ENCODE assay signal across 23 cellular contexts in the genomic region with DNA sequence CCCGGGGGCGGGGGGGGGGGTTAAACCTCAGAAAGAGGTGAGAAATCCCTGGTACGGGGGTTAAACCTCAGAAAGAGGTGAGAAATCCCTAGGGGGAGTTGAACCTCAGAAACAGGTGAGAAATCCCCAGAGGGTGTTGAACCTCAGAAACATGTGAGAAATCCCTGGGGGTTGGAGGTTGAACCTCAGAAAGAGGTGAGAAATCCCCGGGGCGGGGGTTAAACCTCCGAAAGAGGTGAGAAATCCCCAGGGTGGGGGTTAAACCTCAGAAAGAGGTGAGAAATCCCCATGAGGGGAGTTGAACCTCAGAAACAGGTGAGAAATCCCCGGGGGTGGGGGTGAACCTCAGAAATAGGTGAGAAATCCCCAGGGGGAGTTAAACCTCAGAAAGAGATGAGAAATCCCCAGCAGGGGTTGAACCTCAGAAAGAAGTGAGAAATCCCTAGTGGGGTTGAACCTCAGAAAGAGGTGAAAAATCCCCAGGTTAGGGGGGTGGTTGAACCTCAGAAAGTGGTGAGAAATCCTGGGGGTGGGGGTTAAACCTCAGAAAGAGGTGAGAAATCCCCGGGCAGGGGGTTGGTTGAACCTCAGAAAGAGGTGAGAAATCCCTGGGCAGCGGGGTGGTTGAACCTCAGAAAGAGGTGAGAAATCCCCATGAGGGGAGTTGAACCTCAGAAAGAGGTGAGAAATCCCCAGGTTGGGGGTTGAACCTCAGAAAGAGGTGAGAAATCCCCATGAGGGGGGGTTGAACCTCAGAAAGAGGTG.
DNase-seq lines count a peak whose midpoint lies in the region; ATAC-seq, FAIRE-seq and TF ChIP-seq lines count a peak whose summit lies in the region.
"Had no signal": no experiment of that assay in that cellular context is flagged by ENCODE, and none has a peak within 500 bp of the region (broad histone marks: within the 10 kb centered on the region; RNA-seq: fewer than 3 reads in every experiment).

No MANE protein-coding gene starts in this region.

- POLR2A ChIA-PET in Panc1 (lab: Charles Lee) = interaction anchor here (0.7 kb wide), 1 partner anchor 24 kb away, joined by 5 read pairs; no protein-coding TSS in a partner anchor

- H3K4me3 ChIP-seq in GM12865 (ENCODE audit: low read depth, low read length) (no peak overlapping the region), Panc1 (ENCODE audit: low read depth in 2 of 2, low read length in 2 of 2) (no peak overlapping the region), keratinocyte (ENCODE audit: control insufficient read depth in 2 of 3, extremely low read depth in 1 of 3, insufficient read depth in 2 of 3, low read depth in 1 of 3, low read length in 3 of 3) (peak overlapping the region in 1 of 3 experiments; percentile 20)
- H3K4me3 ChIP-seq: prostate gland, upper lobe of left lung had no signal

- peak; percentile 52 to 55 for ATAC-seq in activated T-cell treated with anti-CD3 and anti-CD28 coated beads, Interleukin-2, amount 50 U/mL, for 72 hours (replicated peaks in 1 of 2)
- ATAC-seq in Panc1 = no peak
- ATAC-seq in GM18867 (IDR thresholded peaks at IDR 0.05; ENCODE audit: unreplicated experiment) = no peak

- no peak overlapping the region for H3K4me3 Mint-ChIP-seq in activated T-cell treated with anti-CD3 and anti-CD28 coated beads, Interleukin-2, amount 50 U/mL, for 72 hours
- no peak overlapping the region for H3K4me3 Mint-ChIP-seq in activated T-cell treated with anti-CD3 and anti-CD28 coated beads, Interleukin-2, amount 50 U/mL, for 24 hours
- H3K4me3 Mint-ChIP-seq in chondrocyte (ENCODE audit: unreplicated experiment) = no peak overlapping the region
- H3K4me3 Mint-ChIP-seq: CD8-positive, alpha-beta memory T cell; central memory CD8-positive, alpha-beta T cell had no signal

- in situ Hi-C loops in Panc1 (cut with HindIII; ENCODE audit: low pct_unique_long_range_greater_than_20kb, low sequenced_read_pairs) = no loop called here

- TF ChIP-seq CTCF in GM12865 (IDR thresholded peaks at IDR 0.05; ENCODE audit: insufficient read depth, low read depth, low read length, missing control alignments) (no peak), Panc1 (IDR thresholded peaks at IDR 0.05) (no peak), keratinocyte (optimal IDR thresholded peaks at IDR 0.05 in 1 of 3, IDR thresholded peaks at IDR 0.05 in 1 of 3, conservative IDR thresholded peaks at IDR 0.05 in 1 of 3; ENCODE audit: extremely low read depth in 1 of 3, insufficient read depth in 2 of 3, low read length in 3 of 3) (no peak), chondrocyte (IDR thresholded peaks at IDR 0.05) (no peak)

- H3K27ac Mint-ChIP-seq in activated T-cell treated with anti-CD3 and anti-CD28 coated beads, Interleukin-2, amount 50 U/mL, for 72 hours = peak overlapping the region; percentile 12
- H3K27ac Mint-ChIP-seq in activated T-cell treated with anti-CD3 and anti-CD28 coated beads, Interleukin-2, amount 50 U/mL, for 24 hours = no peak overlapping the region
- no peak overlapping the region for H3K27ac Mint-ChIP-seq in chondrocyte (ENCODE audit: unreplicated experiment)

- peak; percentile 38 to 45 for DNase-seq in activated T-cell treated with anti-CD3 and anti-CD28 coated beads, Interleukin-2, amount 50 U/mL, for 72 hours
- DNase-seq in activated T-cell treated with anti-CD3 and anti-CD28 coated beads, Interleukin-2, amount 50 U/mL, for 24 hours = no peak
- DNase-seq in GM12865 (ENCODE audit: low read depth) (peak; percentile 70), Panc1 (ENCODE audit: low read depth, low spot score) (no peak), keratinocyte (ENCODE audit: low read depth, low spot score) (no peak), NCI-H128 (lab: John Stamatoyannopoulos, UW; ENCODE audit: unreplicated experiment) (no peak), chondrocyte (ENCODE audit: low spot score) (no peak)
- DNase-seq: activated CD8-positive, alpha-beta memory T cell treated with anti-CD3 and anti-CD28 coated beads for 24 hours; CD8-positive, alpha-beta memory T cell; DMS153; HCEC 1CT; hypothalamus; NCI-H1105; NCI-H2029; NCI-H526; SHP77 treated with DMSO at 0.1 percent for 48 hours; upper lobe of left lung had no signal

- H3K36me3 ChIP-seq in Panc1 (ENCODE audit: control insufficient read depth, insufficient read depth, low read length) (no peaks in the 10 kb centered on the region), keratinocyte (ENCODE audit: control insufficient read depth in 2 of 2, extremely low read depth in 1 of 2, insufficient read depth in 2 of 2, low read length in 2 of 2) (no peaks in the 10 kb centered on the region)
- H3K36me3 ChIP-seq: prostate gland, upper lobe of left lung had no signal

- CTCF ChIA-PET in Panc1 (lab: Charles Lee) = no interaction called here

- H3K4me1 ChIP-seq in Panc1 (ENCODE audit: control insufficient read depth, insufficient read depth, low read length) (peaks cover 10% of the 10 kb centered on the region), keratinocyte (ENCODE audit: control insufficient read depth, extremely low read depth, insufficient read depth, low read length) (peaks cover 44% of the 10 kb centered on the region)
- H3K4me1 ChIP-seq: prostate gland, upper lobe of left lung had no signal

- H3K9me3 ChIP-seq in Panc1 (ENCODE audit: control insufficient read depth, insufficient read depth, low read depth, low read length) (peaks cover 5% of the 10 kb centered on the region; the same call in 1 of the 2 replicates), keratinocyte (ENCODE audit: control insufficient read depth, low read depth, low read length) (no peaks in the 10 kb centered on the region)
- H3K9me3 ChIP-seq: prostate gland, upper lobe of left lung had no signal

- H3K36me3 Mint-ChIP-seq in activated T-cell treated with anti-CD3 and anti-CD28 coated beads, Interleukin-2, amount 50 U/mL, for 72 hours (ENCODE audit: insufficient read depth in 2 of 2) = peaks cover 7 to 10% of the 10 kb centered on the region in 2 donors
- no peaks in the 10 kb centered on the region for H3K36me3 Mint-ChIP-seq in activated T-cell treated with anti-CD3 and anti-CD28 coated beads, Interleukin-2, amount 50 U/mL, for 24 hours (ENCODE audit: low read depth)
- H3K36me3 Mint-ChIP-seq in chondrocyte (ENCODE audit: low read depth) = no peaks in the 10 kb centered on the region
- H3K36me3 Mint-ChIP-seq: CD8-positive, alpha-beta memory T cell; immature natural killer cell had no signal

- peak overlapping the region; percentile 34; the same call in 1 of the 2 replicates for H3K27ac ChIP-seq in Panc1 (ENCODE audit: low read length)
- H3K27ac ChIP-seq in keratinocyte (ENCODE audit: control insufficient read depth, insufficient read depth, low read length) = peak overlapping the region; percentile 92
- H3K27ac ChIP-seq: upper lobe of left lung, VCaP had no signal

- peaks cover 10 to 12% of the 10 kb centered on the region in 2 donors for H3K9me3 Mint-ChIP-seq in activated T-cell treated with anti-CD3 and anti-CD28 coated beads, Interleukin-2, amount 50 U/mL, for 72 hours
- H3K9me3 Mint-ChIP-seq in activated T-cell treated with anti-CD3 and anti-CD28 coated beads, Interleukin-2, amount 50 U/mL, for 24 hours = no peaks in the 10 kb centered on the region
- H3K9me3 Mint-ChIP-seq in chondrocyte (ENCODE audit: low read depth) = no peaks in the 10 kb centered on the region
- H3K9me3 Mint-ChIP-seq: central memory CD8-positive, alpha-beta T cell had no signal

- intact Hi-C loops in Panc1 (cut with micrococcal nuclease; ENCODE audit: unreplicated experiment) = no loop called here

- no peaks in the 10 kb centered on the region for H3K9me1 ChIP-seq in keratinocyte (ENCODE audit: control insufficient read depth, extremely low read depth, insufficient read depth, low read length)

- no TSS peak for BruUV-seq in Panc1 (replicated peaks; lab: Mats Ljungman, UMichigan)

- no peaks in the 10 kb centered on the region for H3K79me2 ChIP-seq in keratinocyte (ENCODE audit: control insufficient read depth, insufficient read depth, low read length)

- no peaks in the 10 kb centered on the region for H3K27me3 Mint-ChIP-seq in activated T-cell treated with anti-CD3 and anti-CD28 coated beads, Interleukin-2, amount 50 U/mL, for 72 hours (ENCODE audit: low read depth)
- peaks cover 17% of the 10 kb centered on the region for H3K27me3 Mint-ChIP-seq in activated T-cell treated with anti-CD3 and anti-CD28 coated beads, Interleukin-2, amount 50 U/mL, for 24 hours
- no peaks in the 10 kb centered on the region for H3K27me3 Mint-ChIP-seq in chondrocyte (ENCODE audit: low read depth)
- H3K27me3 Mint-ChIP-seq: B cell; CD8-positive, alpha-beta memory T cell; central memory CD8-positive, alpha-beta T cell had no signal

- no peak overlapping the region for H3K9ac ChIP-seq in keratinocyte (ENCODE audit: control insufficient read depth, extremely low read depth, insufficient read depth, low read length)

- peaks cover 7% of the 10 kb centered on the region for H3K4me1 Mint-ChIP-seq in activated T-cell treated with anti-CD3 and anti-CD28 coated beads, Interleukin-2, amount 50 U/mL, for 72 hours (ENCODE audit: low read depth)
- peaks cover 15% of the 10 kb centered on the region for H3K4me1 Mint-ChIP-seq in activated T-cell treated with anti-CD3 and anti-CD28 coated beads, Interleukin-2, amount 50 U/mL, for 24 hours (ENCODE audit: low read depth)
- peaks cover 7% of the 10 kb centered on the region for H3K4me1 Mint-ChIP-seq in chondrocyte (ENCODE audit: low read depth)
- H3K4me1 Mint-ChIP-seq: CD8-positive, alpha-beta memory T cell; central memory CD8-positive, alpha-beta T cell; immature natural killer cell had no signal

- no peak for FAIRE-seq in keratinocyte (lab: Jason Lieb, UNC)

- H4K20me1 ChIP-seq in keratinocyte (ENCODE audit: control insufficient read depth, extremely low read depth, insufficient read depth, low read length) = no peaks in the 10 kb centered on the region

- no peak overlapping the region for H2AFZ ChIP-seq in keratinocyte (ENCODE audit: control insufficient read depth, low read length)

- no peaks in the 10 kb centered on the region for H3K27me3 ChIP-seq in Panc1 (ENCODE audit: control insufficient read depth, insufficient read depth, low read length)
- no peaks in the 10 kb centered on the region for H3K27me3 ChIP-seq in keratinocyte (ENCODE audit: control insufficient read depth, extremely low read depth, insufficient read depth, low read length)
- H3K27me3 ChIP-seq: upper lobe of left lung had no signal

- no peak overlapping the region for H3K4me2 ChIP-seq in keratinocyte (ENCODE audit: control insufficient read depth, extremely low read depth, insufficient read depth, low read depth, low read length)

- dilution Hi-C loops in keratinocyte (cut with MboI; ENCODE audit: extremely low pct_ligation_motif_present, low sequenced_read_pairs) = no loop called here

Comparison
In these comparisons a context has a peak if more than half of its experiments do, and no peak if none do; other contexts are left out.
1. DNase-seq: peak in activated T-cell treated with anti-CD3 and anti-CD28 coated beads, Interleukin-2, amount 50 U/mL, for 72 hours (2 of 2) and GM12865 (single experiment); none in activated T-cell treated with anti-CD3 and anti-CD28 coated beads, Interleukin-2, amount 50 U/mL, for 24 hours (single experiment), Panc1 (single experiment), keratinocyte (single experiment), NCI-H128 (single experiment) and chondrocyte (single experiment).
2. ATAC-seq: peak in activated T-cell treated with anti-CD3 and anti-CD28 coated beads, Interleukin-2, amount 50 U/mL, for 72 hours (2 of 2); none in Panc1 (single experiment) and GM18867 (single experiment).